ENCODE assay signal across 25 cellular contexts in the genomic region with DNA sequence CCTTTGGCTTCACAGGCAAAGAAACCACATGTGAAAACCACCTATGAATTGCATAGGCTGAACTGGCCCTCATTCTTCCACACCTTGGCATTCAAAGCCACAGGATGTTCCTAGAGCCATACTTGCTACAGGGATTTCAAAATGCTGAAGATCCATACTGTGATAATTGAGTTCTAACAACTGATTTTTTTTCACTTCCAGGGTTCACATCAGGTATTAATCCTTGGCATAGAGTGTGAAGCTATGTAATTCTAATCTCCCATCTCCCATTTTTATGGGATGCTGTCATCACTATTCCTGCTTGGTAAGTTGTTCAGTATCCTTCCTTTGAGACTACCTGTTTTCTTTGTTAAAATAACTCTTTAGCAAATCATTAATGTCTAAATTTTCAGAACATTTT.
"Had no signal": no experiment of that assay in that cellular context is flagged by ENCODE, and none has a peak within 500 bp of the region (broad histone marks: within the 10 kb centered on the region; RNA-seq: fewer than 3 reads in every experiment).

No MANE protein-coding gene starts in this region.

- H3K9me3 ChIP-seq: ovary, psoas muscle, right lobe of liver, sigmoid colon, suprapubic skin, testis, tibial artery, transverse colon, vagina had no signal

- H3K4me1 ChIP-seq: neural progenitor cell, parathyroid adenoma, psoas muscle, right lobe of liver, sigmoid colon, suprapubic skin, testis, tibial artery, transverse colon, upper lobe of left lung, vagina had no signal

- H3K36me3 ChIP-seq: neural progenitor cell, ovary, right lobe of liver, sigmoid colon, suprapubic skin, tibial artery, transverse colon, upper lobe of left lung, vagina had no signal

- H3K4me2 ChIP-seq: neural progenitor cell had no signal

- H3K27ac ChIP-seq: neural progenitor cell, ovary, parathyroid adenoma, psoas muscle, right lobe of liver, sigmoid colon, suprapubic skin, testis, tibial artery, transverse colon, upper lobe of left lung, vagina had no signal

- H3K9ac ChIP-seq: neural progenitor cell, parathyroid adenoma had no signal

- H2AFZ ChIP-seq: neural progenitor cell, parathyroid adenoma had no signal

- H3K27me3 ChIP-seq: neural progenitor cell, ovary, right lobe of liver, sigmoid colon, suprapubic skin, testis, tibial artery, transverse colon, upper lobe of left lung, vagina had no signal

- H3K79me2 ChIP-seq: parathyroid adenoma had no signal

- DNase-seq: natural killer cell; occipital lobe; ovary; posterior cingulate gyrus; psoas muscle; right cardiac atrium; right lobe of liver; sigmoid colon; small intestine; stimulated activated CD4-positive, alpha-beta T cell treated with anti-CD3 and anti-CD28 coated beads, Interleukin-15, amount 100 ng/mL, for 24 hours; stimulated activated CD4-positive, alpha-beta T cell treated with anti-CD3 and anti-CD28 coated beads, Interleukin-2, amount 100 ng/mL, for 24 hours; stimulated activated CD4-positive, alpha-beta T cell treated with anti-CD3 and anti-CD28 coated beads, Interleukin-2, amount 100 ng/mL, for 48 hours; stimulated activated CD4-positive, alpha-beta T cell treated with anti-CD3 and anti-CD28 coated beads, Interleukin-4, amount 100 ng/mL, for 24 hours; stimulated activated naive CD4-positive, alpha-beta T cell; stimulated activated naive CD8-positive, alpha-beta T cell treated with anti-CD3 and anti-CD28 coated beads, Interleukin-15, amount 100 ng/mL, for 72 hours; stimulated activated naive CD8-positive, alpha-beta T cell treated with anti-CD3 and anti-CD28 coated beads, Interleukin-15, Interleukin-2, amounts not matched to agents 100 U/mL and 50 U/mL, for 24 hours; substantia nigra; testis; tibial artery; transverse colon; upper lobe of left lung had no signal

- H3K4me3 ChIP-seq: neural progenitor cell, ovary, psoas muscle, right lobe of liver, sigmoid colon, suprapubic skin, testis, tibial artery, transverse colon, upper lobe of left lung, vagina had no signal
